ENCODE assay signal across 33 cellular contexts in genomic region chr5:59779453-59779852, GRCh38.
"Had no signal": no experiment of that assay in that cellular context is flagged by ENCODE, and none has a peak within 500 bp of the region (broad histone marks: within the 10 kb centered on the region; RNA-seq: fewer than 3 reads in every experiment).

No MANE protein-coding gene starts in this region.

- FAIRE-seq: astrocyte, TTC549 had no signal

- H3K36me3 ChIP-seq: adrenal gland, brain microvascular endothelial cell, breast epithelium had no signal

- H3K4me3 ChIP-seq: adrenal gland, body of pancreas, breast epithelium had no signal

- H3K27me3 ChIP-seq: adrenal gland, body of pancreas, brain microvascular endothelial cell, breast epithelium had no signal

- H3K9me3 ChIP-seq: adrenal gland, body of pancreas, breast epithelium had no signal

- ATAC-seq: activated CD8-positive, alpha-beta T cell treated with anti-CD3 and anti-CD28 coated beads for 36 hours; activated naive CD4-positive, alpha-beta T cell treated with anti-CD3 and anti-CD28 coated beads, Interleukin-2, amount 50 U/mL, for 72 hours; activated T-cell treated with anti-CD3 and anti-CD28 coated beads, Interleukin-2, amount 50 U/mL, for 4 hours; activated T-cell treated with anti-CD3 and anti-CD28 coated beads, Interleukin-2, amount 50 U/mL, for 72 hours; activated T-helper 17 cell treated with anti-CD3 and anti-CD28 coated beads, Interleukin-2, amount 50 U/mL, for 72 hours; body of pancreas had no signal

- H3K27ac ChIP-seq: adrenal gland, body of pancreas, brain microvascular endothelial cell, breast epithelium, VCaP had no signal

- DNase-seq: activated B cell treated with CpG ODN at 0.5 μM for 24 hours; activated CD4-positive, alpha-beta memory T cell treated with anti-CD3 and anti-CD28 coated beads for 36 hours; activated CD4-positive, alpha-beta T cell treated with anti-CD3 and anti-CD28 coated beads for 4 hours; activated CD4-positive, alpha-beta T cell treated with anti-CD3 and anti-CD28 coated beads, Interleukin-2, amount 10 ng/mL, durations not matched to agents 24 days and 14 days; activated CD4-positive, alpha-beta T cell treated with anti-CD3 and anti-CD28 coated beads, Interleukin-2, amount 50 U/mL, for 1 hour; activated CD4-positive, alpha-beta T cell treated with anti-CD3 and anti-CD28 coated beads, Interleukin-2, amount 50 U/mL, for 4 hours; activated CD4-positive, CD25-positive, alpha-beta regulatory T cell treated with anti-CD3 and anti-CD28 coated beads, Interleukin-2, amount 50 U/mL, for 72 hours; activated CD8-positive, alpha-beta memory T cell treated with anti-CD3 and anti-CD28 coated beads, Interleukin-2, amount 50 U/mL, for 4 hours; activated CD8-positive, alpha-beta T cell treated with anti-CD3 and anti-CD28 coated beads for 36 hours; activated effector memory CD4-positive, alpha-beta T cell treated with anti-CD3 and anti-CD28 coated beads, Interleukin-2, amount 50 U/mL, for 16 hours; activated gamma-delta T cell treated with Interleukin-2 at 50 U/mL for 16 hours; activated naive CD4-positive, alpha-beta T cell; activated naive CD4-positive, alpha-beta T cell treated with anti-CD3 and anti-CD28 coated beads for 36 hours; activated naive CD4-positive, alpha-beta T cell treated with anti-CD3 and anti-CD28 coated beads, Interleukin-2, amount 50 U/mL, for 16 hours; activated naive CD8-positive, alpha-beta T cell treated with anti-CD3 and anti-CD28 coated beads for 36 hours; activated T-cell treated with anti-CD3 and anti-CD28 coated beads for 4 hours; activated T-cell treated with anti-CD3 and anti-CD28 coated beads, Interleukin-2, amount 50 U/mL, for 1 hour; activated T-cell treated with anti-CD3 and anti-CD28 coated beads, Interleukin-2, amount 50 U/mL, for 4 hours; activated T-cell treated with anti-CD3 and anti-CD28 coated beads, Interleukin-2, amount 50 U/mL, for 72 hours; adrenal gland; amniotic stem cell; aorta; body of pancreas; brain microvascular endothelial cell; central memory CD4-positive, alpha-beta T cell; T-helper 2 cell; T-helper 9 cell had no signal

- H3K4me1 ChIP-seq: adrenal gland, body of pancreas, breast epithelium had no signal
